Comparison of ENCODE assay signal across 8 cellular contexts in genomic region chr2:169824373-169825333, GRCh38. TPM values are rescaled to one million over a fixed set of nuclear protein-coding genes. Genes with fewer than 3 reads are reported as not detected.
A peak's percentile ranks its signal among the peaks of the same experiment; 100 is the strongest.
DNase-seq lines count a peak whose midpoint lies in the region; ATAC-seq and TF ChIP-seq lines count a peak whose summit lies in the region.

METTL5 (minus strand) TSS chr2:169824905; CDS start chr2:169824597, 308 bp downstream.

- no peak within 1 kb of the TSS for H3K27ac ChIP-seq in endodermal cell (ENCODE audit: low read depth, low read length)
- H3K27ac ChIP-seq in mesendoderm (ENCODE audit: low read depth, low read length): no peak within 1 kb of the TSS

- no peak within 1 kb of the TSS for H2BK15ac ChIP-seq in mesendoderm (replicated peaks; ENCODE audit: low read depth)

- no peaks in the 10 kb centered on the region for H3K4me1 ChIP-seq in endodermal cell (ENCODE audit: control insufficient read depth, insufficient read depth, low read length)
- H3K4me1 ChIP-seq in mesendoderm (ENCODE audit: control insufficient read depth, low read depth, low read length): peaks cover 6% of the 10 kb centered on the region

- H3K9ac ChIP-seq in endodermal cell (ENCODE audit: extremely low read depth, low read length, poor library complexity, severe bottlenecking): peak within 1 kb of the TSS; percentile 58
- peak within 1 kb of the TSS; percentile 94 for H3K9ac ChIP-seq in mesendoderm (ENCODE audit: low read length)

- peaks cover 64% of the 10 kb centered on the region for H3K4me1 Mint-ChIP-seq in activated CD8-positive, alpha-beta memory T cell treated with anti-CD3 and anti-CD28 coated beads, Interleukin-2, amount 10 ng/mL, durations not matched to agents 7 days and 5 days
- H3K4me1 Mint-ChIP-seq in endodermal cell: peaks cover 14% of the 10 kb centered on the region

- peak; percentile 99 for TF ChIP-seq CTCF in endodermal cell (conservative IDR thresholded peaks at IDR 0.05)

- DNase-seq in COLO829 (ENCODE audit: low spot score) (peak; percentile 76), HS-5 (ENCODE audit: low read depth) (peak; percentile 45), NOMO-1 treated with dmso at 0.1 percent for 144 hours (lab: John Stamatoyannopoulos, UW; ENCODE audit: unreplicated experiment) (peak; percentile 66), endodermal cell (peak; percentile 95), mesendoderm (peak; percentile 89)
- peak; percentile 82 for DNase-seq in activated CD8-positive, alpha-beta memory T cell treated with anti-CD3 and anti-CD28 coated beads, Interleukin-2, amount 10 ng/mL, durations not matched to agents 7 days and 5 days
- peak; percentile 64 for DNase-seq in stimulated activated CD8-positive, alpha-beta memory T cell treated with anti-CD3 and anti-CD28 coated beads, Interleukin-15, amount 100 ng/mL, for 24 hours (ENCODE audit: low read depth)

- H3K4ac ChIP-seq in mesendoderm (ENCODE audit: low read depth, low read length): no peak within 1 kb of the TSS

- H4K8ac ChIP-seq in mesendoderm (ENCODE audit: low read depth, low read length): peak within 1 kb of the TSS; percentile 87

- peak; percentile 59 for ATAC-seq in GM19467 (IDR thresholded peaks at IDR 0.05; ENCODE audit: unreplicated experiment)
- ATAC-seq in activated CD8-positive, alpha-beta memory T cell treated with anti-CD3 and anti-CD28 coated beads, Interleukin-2, amount 10 ng/mL, durations not matched to agents 7 days and 5 days: peak; percentile 74

- no peaks in the 10 kb centered on the region for H3K27me3 ChIP-seq in endodermal cell (ENCODE audit: control insufficient read depth, insufficient read depth, low read length, poor library complexity, severe bottlenecking)
- no peaks in the 10 kb centered on the region for H3K27me3 ChIP-seq in mesendoderm (ENCODE audit: insufficient read depth, low read length, poor library complexity)

- peak within 1 kb of the TSS; percentile 98 for H3K23ac ChIP-seq in mesendoderm (ENCODE audit: low read length)

- H3K27ac Mint-ChIP-seq in activated CD8-positive, alpha-beta memory T cell treated with anti-CD3 and anti-CD28 coated beads, Interleukin-2, amount 10 ng/mL, durations not matched to agents 7 days and 5 days: peak within 1 kb of the TSS; percentile 84
- peak within 1 kb of the TSS; percentile 59 for H3K27ac Mint-ChIP-seq in endodermal cell

- H3K79me1 ChIP-seq in mesendoderm (ENCODE audit: low read length): peaks cover 8% of the 10 kb centered on the region

- peak within 1 kb of the TSS; percentile 78 for H3K4me3 Mint-ChIP-seq in activated CD8-positive, alpha-beta memory T cell treated with anti-CD3 and anti-CD28 coated beads, Interleukin-2, amount 10 ng/mL, durations not matched to agents 7 days and 5 days
- peak within 1 kb of the TSS; percentile 86 for H3K4me3 Mint-ChIP-seq in endodermal cell

- peak within 1 kb of the TSS; percentile 73 for H2BK5ac ChIP-seq in mesendoderm (ENCODE audit: low read length)

- H3K36me3 ChIP-seq in endodermal cell (ENCODE audit: control insufficient read depth, insufficient read depth, low read length): peaks cover 22% of the 10 kb centered on the region
- H3K36me3 ChIP-seq in mesendoderm (ENCODE audit: control insufficient read depth, insufficient read depth, low read length): no peaks in the 10 kb centered on the region

- peak within 1 kb of the TSS; percentile 77 for H3K18ac ChIP-seq in mesendoderm (ENCODE audit: low read length)

- H3K79me2 ChIP-seq in mesendoderm (ENCODE audit: control insufficient read depth, insufficient read depth, low read length): peaks cover 5% of the 10 kb centered on the region

- peak within 1 kb of the TSS; percentile 99 for H3K56ac ChIP-seq in mesendoderm (ENCODE audit: low read length)

- H2AK5ac ChIP-seq in mesendoderm (ENCODE audit: low read length): no peak within 1 kb of the TSS

- H3K27me3 Mint-ChIP-seq in activated CD8-positive, alpha-beta memory T cell treated with anti-CD3 and anti-CD28 coated beads, Interleukin-2, amount 10 ng/mL, durations not matched to agents 7 days and 5 days: no peaks in the 10 kb centered on the region
- H3K27me3 Mint-ChIP-seq in endodermal cell (ENCODE audit: insufficient read depth): peaks cover 4% of the 10 kb centered on the region

- H3K9me3 ChIP-seq in endodermal cell (ENCODE audit: control insufficient read depth, low read length): no peaks in the 10 kb centered on the region

- H3K9me3 Mint-ChIP-seq in activated CD8-positive, alpha-beta memory T cell treated with anti-CD3 and anti-CD28 coated beads, Interleukin-2, amount 10 ng/mL, durations not matched to agents 7 days and 5 days (ENCODE audit: low read depth): no peaks in the 10 kb centered on the region
- H3K9me3 Mint-ChIP-seq in endodermal cell: no peaks in the 10 kb centered on the region

- H3K4me2 ChIP-seq in mesendoderm (ENCODE audit: low read length): peak within 1 kb of the TSS; percentile 95

- H2BK120ac ChIP-seq in mesendoderm (ENCODE audit: low read depth, low read length): no peak within 1 kb of the TSS

- 6 to 10% methylated on average over 12 to 61 of the region's 61 CpGs for WGBS in endodermal cell (ENCODE audit: insufficient coverage in 1 of 2, insufficient read length in 1 of 2), 2 experiments
- no CpG with 5 or more reads among the region's 61 CpGs for WGBS in mesendoderm (ENCODE audit: extremely low coverage, insufficient coverage, low lambda C conversion rate)

- CTCF ChIA-PET in activated CD8-positive, alpha-beta memory T cell treated with anti-CD3 and anti-CD28 coated beads, Interleukin-2, amount 10 ng/mL, durations not matched to agents 7 days and 5 days (lab: Charles Lee): interaction anchor here (0.7 to 2.2 kb wide), 20 partner anchors 9 to 353 kb away, joined by 3 to 16 read pairs (median 6); partner anchors contain the start of genes BBS5 and SSB

- H3K4me3 ChIP-seq in endodermal cell (ENCODE audit: low read length) (peak within 1 kb of the TSS; percentile 92), mesendoderm (ENCODE audit: low read length) (peak within 1 kb of the TSS; percentile 77)

- peaks cover 24% of the 10 kb centered on the region for H3K36me3 Mint-ChIP-seq in activated CD8-positive, alpha-beta memory T cell treated with anti-CD3 and anti-CD28 coated beads, Interleukin-2, amount 10 ng/mL, durations not matched to agents 7 days and 5 days
- H3K36me3 Mint-ChIP-seq in endodermal cell (ENCODE audit: low read depth): peaks cover 21% of the 10 kb centered on the region

- peak within 1 kb of the TSS; percentile 84 for H4K5ac ChIP-seq in mesendoderm (ENCODE audit: low read length)

RNA-seq across cellular contexts. Expression of gene METTL5, which starts in this region (rescaled TPM):
- 10 to 100 TPM; 62.7 to 68.5 TPM for total RNA-seq in activated CD8-positive, alpha-beta memory T cell treated with anti-CD3 and anti-CD28 coated beads, Interleukin-2, amount 10 ng/mL, durations not matched to agents 7 days and 5 days
- total RNA-seq in endodermal cell: 100 to 1,000 TPM in 1 of 2 donors, 10 to 100 TPM in 1; 76.1 to 102 TPM
- polyA plus RNA-seq in endodermal cell (2013, experiment 1 of 2): 76.9 TPM
- 85.6 TPM for polyA plus RNA-seq in endodermal cell (2013, experiment 2 of 2)
- 99.3 TPM for polyA plus RNA-seq in mesendoderm (2013, experiment 1 of 2)
- 97.8 TPM for polyA plus RNA-seq in mesendoderm (2013, experiment 2 of 2)

Comparison
In these comparisons a context has a peak if more than half of its experiments do, and no peak if none do; other contexts are left out.
1. DNase-seq: peak in every context shown above with its lines; median percentile 95 in endodermal cell; 89 in mesendoderm; 82 in activated CD8-positive, alpha-beta memory T cell treated with anti-CD3 and anti-CD28 coated beads, Interleukin-2, amount 10 ng/mL, durations not matched to agents 7 days and 5 days; 76 in COLO829; 66 in NOMO-1 treated with dmso at 0.1 percent for 144 hours; 64 in stimulated activated CD8-positive, alpha-beta memory T cell treated with anti-CD3 and anti-CD28 coated beads, Interleukin-15, amount 100 ng/mL, for 24 hours; 45 in HS-5.